11 cellular contexts compared by ENCODE assay signal in genomic region chr1:15788624-15789301, GRCh38. TPM values are rescaled to one million over a fixed set of nuclear protein-coding genes. Genes with fewer than 3 reads are reported as not detected.
A peak's percentile ranks its signal among the peaks of the same experiment; 100 is the strongest.
DNase-seq lines count a peak whose midpoint lies in the region; ATAC-seq, FAIRE-seq and TF ChIP-seq lines count a peak whose summit lies in the region.
"Had no signal": no experiment of that assay in that cellular context is flagged by ENCODE, and none has a peak within 500 bp of the region (broad histone marks: within the 10 kb centered on the region; RNA-seq: fewer than 3 reads in every experiment).

No MANE protein-coding gene starts in this region.

- peaks cover 2 to 6% (median 4%) of the 10 kb centered on the region in 7 donors for H3K4me1 Mint-ChIP-seq in naive thymus-derived CD4-positive, alpha-beta T cell

- 17% methylated on average over 13 of the region's 13 CpGs for WGBS in GM12878 (ENCODE audit: insufficient coverage, insufficient replicate concordance, low lambda C conversion rate, missing lambda C conversion rate)

- TF ChIP-seq RAD21 in GM12878 (IDR thresholded peaks at IDR 0.05; ENCODE audit: insufficient read depth, low read depth, low read length) = no peak

- in situ Hi-C loops in GM12878 (cut with MboI) = no loop called here

- no peak for TF ChIP-seq POLR2A in GM12878 (IDR thresholded peaks at IDR 0.05; ENCODE audit: low read depth, low read length)

- no peak for TF ChIP-seq CTCF in GM12878 (IDR thresholded peaks at IDR 0.05 in 2 of 3, conservative IDR thresholded peaks at IDR 0.05 in 1 of 3; ENCODE audit: control insufficient read depth in 2 of 3, extremely low read depth in 1 of 3, insufficient read depth in 1 of 3, low read depth in 3 of 3, low read length in 3 of 3)

- H3K9me3 ChIP-seq in GM12878 (replicated peaks; ENCODE audit: control insufficient read depth, insufficient read depth, low read length) = no peaks in the 10 kb centered on the region
- H3K9me3 ChIP-seq in naive thymus-derived CD4-positive, alpha-beta T cell (ENCODE audit: control insufficient read depth in 2 of 3, low read length in 3 of 3) = no peaks in the 10 kb centered on the region

- intact Hi-C loops in GM12878 (cut with micrococcal nuclease; ENCODE audit: unreplicated experiment) = no loop called here
- intact Hi-C loops in naive thymus-derived CD4-positive, alpha-beta T cell (cut with micrococcal nuclease) = no loop called here

- ATAC-seq in GM12878 = peak; percentile 34; the same call in 2 of the 3 replicates
- peak; percentile 70 for ATAC-seq in naive thymus-derived CD4-positive, alpha-beta T cell

- H3K9me3 Mint-ChIP-seq in naive thymus-derived CD4-positive, alpha-beta T cell = no peaks in the 10 kb centered on the region
- H3K9me3 Mint-ChIP-seq: activated B cell treated with CpG ODN at 0.5 μM for 24 hours had no signal

- H3K79me2 ChIP-seq in GM12878 (ENCODE audit: control insufficient read depth, insufficient read depth, low read length) = no peaks in the 10 kb centered on the region

- TF ChIP-seq EP300 in GM12878 (IDR thresholded peaks at IDR 0.05; ENCODE audit: borderline replicate concordance in 1 of 2, control insufficient read depth in 1 of 2, low read depth in 2 of 2, low read length in 2 of 2) = no peak

- RAD21 ChIA-PET in GM12878 (lab: Charles Lee; ENCODE audit: unreplicated experiment) = interaction anchor here (1.3 kb wide), 1 partner anchor 23 kb away, joined by 3 read pairs; no protein-coding TSS in a partner anchor

- CTCF ChIA-PET in GM12878 (lab: Yijun Ruan, JAX) = interaction anchor here (0.6 to 0.9 kb wide), 3 partner anchors 10 to 264 kb away, joined by 3 read pairs; no protein-coding TSS in a partner anchor
- CTCF ChIA-PET in naive thymus-derived CD4-positive, alpha-beta T cell (lab: Charles Lee) = no interaction called here

- H3K27me3 ChIP-seq in GM12878 (replicated peaks in 1 of 2; ENCODE audit: control insufficient read depth in 2 of 2, insufficient read depth in 2 of 2, low read length in 1 of 2) = no peaks in the 10 kb centered on the region; a peak in 1 of 4 replicates
- no peaks in the 10 kb centered on the region for H3K27me3 ChIP-seq in naive thymus-derived CD4-positive, alpha-beta T cell (ENCODE audit: control insufficient read depth in 2 of 2, insufficient read depth in 2 of 2, low read length in 2 of 2)
- H3K27me3 ChIP-seq: cardiac muscle cell had no signal

- peaks cover 5% of the 10 kb centered on the region for H3K4me1 ChIP-seq in GM12878 (ENCODE audit: control insufficient read depth, insufficient read depth, low read length)
- H3K4me1 ChIP-seq in naive thymus-derived CD4-positive, alpha-beta T cell (ENCODE audit: control insufficient read depth in 2 of 2, insufficient read depth in 2 of 2, low read length in 2 of 2) = no peaks in the 10 kb centered on the region

- no peak overlapping the region for H3K9ac ChIP-seq in GM12878 (ENCODE audit: control insufficient read depth, insufficient read depth, low read length)

- H4K20me1 ChIP-seq in GM12878 (ENCODE audit: control insufficient read depth, insufficient read depth) = no peaks in the 10 kb centered on the region

- BruUV-seq in GM12878 (replicated peaks; lab: Mats Ljungman, UMichigan) = no TSS peak

- H3K27ac ChIP-seq in GM12878 (ENCODE audit: control insufficient read depth, insufficient read depth) = no peak overlapping the region
- H3K27ac ChIP-seq in naive thymus-derived CD4-positive, alpha-beta T cell (ENCODE audit: low read depth, low read length) = no peak overlapping the region
- H3K27ac ChIP-seq: cardiac muscle cell, HL-60 had no signal

- no peak for FAIRE-seq in GM12878 (lab: Jason Lieb, UNC)

- no peaks in the 10 kb centered on the region for H3K36me3 Mint-ChIP-seq in naive thymus-derived CD4-positive, alpha-beta T cell

- POLR2A ChIA-PET in GM12878 (lab: Charles Lee) = interaction anchor here (0.5 to 0.6 kb wide), 2 partner anchors 178 to 197 kb away, joined by 3 to 4 read pairs; no protein-coding TSS in a partner anchor
- POLR2A ChIA-PET in naive thymus-derived CD4-positive, alpha-beta T cell (lab: Charles Lee) = interaction anchor here (0.6 kb wide), 2 partner anchors 188 to 655 kb away, joined by 3 read pairs; no protein-coding TSS in a partner anchor

- SMC1A ChIA-PET in GM12878 (lab: Charles Lee; ENCODE audit: uncharacterized antibody, unreplicated experiment) = interaction anchor here (0.9 to 1.8 kb wide), 2 partner anchors 92 to 218 kb away, joined by 3 to 8 read pairs; no protein-coding TSS in a partner anchor

- peak overlapping the region; percentile 56 for H2AFZ ChIP-seq in GM12878 (ENCODE audit: control insufficient read depth, low read depth, low read length)

- no peak overlapping the region; the same call in 1 of the 2 replicates for H3K4me2 ChIP-seq in GM12878 (ENCODE audit: control insufficient read depth, insufficient read depth)

- H3K27me3 Mint-ChIP-seq in naive thymus-derived CD4-positive, alpha-beta T cell = peaks cover 0 to 14% (median 4%) of the 10 kb centered on the region in 5 donors

- H3K4me3 ChIP-seq in GM12878 = no peak overlapping the region
- H3K4me3 ChIP-seq in naive thymus-derived CD4-positive, alpha-beta T cell (ENCODE audit: low read length) = no peak overlapping the region
- H3K4me3 ChIP-seq: cardiac muscle cell had no signal

- H3K4me3 Mint-ChIP-seq in naive thymus-derived CD4-positive, alpha-beta T cell = no peak overlapping the region
- H3K4me3 Mint-ChIP-seq: activated B cell treated with CpG ODN at 0.5 μM for 24 hours had no signal

- peak overlapping the region in 1 of 9 donors; percentile 26 for H3K27ac Mint-ChIP-seq in naive thymus-derived CD4-positive, alpha-beta T cell
- H3K27ac Mint-ChIP-seq: activated B cell treated with CpG ODN at 0.5 μM for 24 hours had no signal

- DNase-seq in HPDE6-E6E7 (ENCODE audit: extremely low spot score) = peak; percentile 67
- DNase-seq in GM12878 (ENCODE audit: low read depth, low spot score) = no peak
- DNase-seq in naive thymus-derived CD4-positive, alpha-beta T cell = no peak
- no peak for DNase-seq in activated gamma-delta T cell (lab: John Stamatoyannopoulos, UW)
- no peak for DNase-seq in DMS114 treated with DMSO at 0.1 percent for 48 hours (lab: John Stamatoyannopoulos, UW; ENCODE audit: unreplicated experiment)
- DNase-seq in activated naive CD4-positive, alpha-beta T cell treated with anti-CD3 and anti-CD28 coated beads, Interleukin-2, amount 50 U/mL, for 16 hours = no peak
- DNase-seq: activated B cell treated with CpG ODN at 0.5 μM for 24 hours, left cardiac atrium had no signal

- no peaks in the 10 kb centered on the region for H3K36me3 ChIP-seq in GM12878 (ENCODE audit: control insufficient read depth in 2 of 2, insufficient read depth in 2 of 2, low read length in 1 of 2)
- no peaks in the 10 kb centered on the region for H3K36me3 ChIP-seq in naive thymus-derived CD4-positive, alpha-beta T cell (ENCODE audit: control insufficient read depth in 2 of 3, insufficient read depth in 3 of 3, low read length in 3 of 3)

RNA-seq across cellular contexts. Expression of gene UQCRHL, which starts 18.7 kb away (rescaled TPM):
- 0.49 and 0.84 TPM in 2 replicates for total RNA-seq in GM12878 (2013; cell fraction: nucleolus; rRNA removed)
- total RNA-seq in GM12878 (2014; rRNA removed) (7.7 and 9.8 TPM in 2 replicates), GM12878 (2014; rRNA removed; fragmentation: Illumina TruSeq; extraction: Trizol) (5.9 TPM in 2 replicates), GM12878 (2021) (1.4 and 2.0 TPM in 2 replicates)
- polyA plus RNA-seq in GM12878 (2011; ENCODE audit: low read depth) = 3.0 TPM
- polyA plus RNA-seq in GM12878 (2011; rRNA removed) (17.3 and 49.9 TPM in 2 replicates), GM12878 (2014; fragmentation: Illumina TruSeq; extraction: Trizol) (3.3 and 5.4 TPM in 2 replicates), GM12878 (2014; fragmentation: Nextera tagmentation; extraction: Ambion mirVana) (1 to 10 TPM; 6.7 to 7.5 TPM), GM12878 (2014; rRNA removed) (5.6 and 9.5 TPM in 2 replicates), GM12878 (2016; fragmentation: Nextera tagmentation; extraction: Ambion mirVana) (1 to 10 TPM; 1.9 to 2.3 TPM)
- polyA plus RNA-seq in GM12878 (2011; cell fraction: cytosol; rRNA removed) = 3.8 and 3.9 TPM in 2 replicates
- polyA plus RNA-seq in GM12878 (2011; cell fraction: nucleus; rRNA removed) = 1.8 and 1.9 TPM in 2 replicates
- polyA plus RNA-seq in GM12878 (2012) = 4.4 and 6.2 TPM in 2 replicates
- polyA minus RNA-seq in GM12878 (2011; rRNA and poly(A)+ RNA removed) = 1.2 and 1.3 TPM in 2 replicates
- 3.8 and 4.1 TPM in 2 replicates for polyA minus RNA-seq in GM12878 (2011; cell fraction: cytosol; rRNA and poly(A)+ RNA removed)
- 0.12 and 0.19 TPM in 2 replicates for polyA minus RNA-seq in GM12878 (2011; cell fraction: nucleus; rRNA and poly(A)+ RNA removed)
- total RNA-seq in naive thymus-derived CD4-positive, alpha-beta T cell = 1 to 10 TPM in 3 of 5 experiments, under 1 TPM in 2; 0.69 to 1.9 (median 1.4) TPM
- polyA plus RNA-seq in naive thymus-derived CD4-positive, alpha-beta T cell = 1 to 10 TPM in 1 of 2 donors, under 1 TPM in 1; 0.43 to 1.1 TPM

RNA-seq across cellular contexts. Expression of gene FBLIM1, which starts 30.2 kb away (rescaled TPM):
- total RNA-seq in GM12878 (2013; cell fraction: nucleolus; rRNA removed) = not detected in 2 replicates
- total RNA-seq in GM12878 (2014; rRNA removed) (not detected in 2 replicates), GM12878 (2014; rRNA removed; fragmentation: Illumina TruSeq; extraction: Trizol) (not detected in 2 replicates), GM12878 (2021) (0.13 and 0.53 TPM in 2 replicates)
- not detected for polyA plus RNA-seq in GM12878 (2011; ENCODE audit: low read depth)
- polyA plus RNA-seq in GM12878 (2011; rRNA removed) (0.03 TPM in 1 of 2 replicates, not detected in the other), GM12878 (2014; fragmentation: Illumina TruSeq; extraction: Trizol) (not detected in 2 replicates), GM12878 (2014; fragmentation: Nextera tagmentation; extraction: Ambion mirVana) (not detected), GM12878 (2014; rRNA removed) (not detected in 2 replicates), GM12878 (2016; fragmentation: Nextera tagmentation; extraction: Ambion mirVana) (not detected)
- 0.03 TPM in 1 of 2 replicates, not detected in the other for polyA plus RNA-seq in GM12878 (2011; cell fraction: cytosol; rRNA removed)
- polyA plus RNA-seq in GM12878 (2011; cell fraction: nucleus; rRNA removed) = not detected in 2 replicates
- polyA plus RNA-seq in GM12878 (2012) = not detected in 2 replicates
- polyA minus RNA-seq in GM12878 (2011; rRNA and poly(A)+ RNA removed) = not detected in 2 replicates
- polyA minus RNA-seq in GM12878 (2011; cell fraction: cytosol; rRNA and poly(A)+ RNA removed) = not detected in 2 replicates
- polyA minus RNA-seq in GM12878 (2011; cell fraction: nucleus; rRNA and poly(A)+ RNA removed) = not detected in 2 replicates
- total RNA-seq in naive thymus-derived CD4-positive, alpha-beta T cell = under 1 TPM in 2 of 5 experiments, not detected in 3; 0.27 to 0.54 TPM
- under 1 TPM in 1 of 2 donors, not detected in 1; 0.41 TPM for polyA plus RNA-seq in naive thymus-derived CD4-positive, alpha-beta T cell
- total RNA-seq: activated B cell treated with CpG ODN at 0.5 μM for 24 hours had no signal

RNA-seq across cellular contexts. Expression of gene TMEM82, which starts 46.5 kb away (rescaled TPM):
- total RNA-seq in GM12878 (2013; cell fraction: nucleolus; rRNA removed) = not detected in 2 replicates
- total RNA-seq in GM12878 (2014; rRNA removed) = not detected in 2 replicates
- not detected in 2 replicates for total RNA-seq in GM12878 (2014; rRNA removed; fragmentation: Illumina TruSeq; extraction: Trizol)
- not detected in 2 replicates for total RNA-seq in GM12878 (2021)
- not detected for polyA plus RNA-seq in GM12878 (2011; ENCODE audit: low read depth)
- not detected in 2 replicates for polyA plus RNA-seq in GM12878 (2011; rRNA removed)
- polyA plus RNA-seq in GM12878 (2011; cell fraction: cytosol; rRNA removed) = not detected in 2 replicates
- not detected in 2 replicates for polyA plus RNA-seq in GM12878 (2011; cell fraction: nucleus; rRNA removed)
- not detected in 2 replicates for polyA plus RNA-seq in GM12878 (2012)
- polyA plus RNA-seq in GM12878 (2014; fragmentation: Illumina TruSeq; extraction: Trizol) = not detected in 2 replicates
- not detected for polyA plus RNA-seq in GM12878 (2014; fragmentation: Nextera tagmentation; extraction: Ambion mirVana)
- polyA plus RNA-seq in GM12878 (2014; rRNA removed) = not detected in 2 replicates
- polyA plus RNA-seq in GM12878 (2016; fragmentation: Nextera tagmentation; extraction: Ambion mirVana) = not detected
- polyA minus RNA-seq in GM12878 (2011; rRNA and poly(A)+ RNA removed) = not detected in 2 replicates
- polyA minus RNA-seq in GM12878 (2011; cell fraction: cytosol; rRNA and poly(A)+ RNA removed) = not detected in 2 replicates
- not detected in 2 replicates for polyA minus RNA-seq in GM12878 (2011; cell fraction: nucleus; rRNA and poly(A)+ RNA removed)
- not detected for total RNA-seq in naive thymus-derived CD4-positive, alpha-beta T cell
- not detected for polyA plus RNA-seq in naive thymus-derived CD4-positive, alpha-beta T cell
- total RNA-seq: activated B cell treated with CpG ODN at 0.5 μM for 24 hours, left cardiac atrium, NCI-H460 had no signal
- polyA plus RNA-seq: cardiac muscle cell had no signal

RNA-seq across cellular contexts. Expression of gene SLC25A34, which starts 52.7 kb away (rescaled TPM):
- 0.40 and 0.54 TPM in 2 replicates for total RNA-seq in GM12878 (2013; cell fraction: nucleolus; rRNA removed)
- total RNA-seq in GM12878 (2014; rRNA removed) (0.34 and 0.82 TPM in 2 replicates), GM12878 (2014; rRNA removed; fragmentation: Illumina TruSeq; extraction: Trizol) (0.28 and 0.45 TPM in 2 replicates), GM12878 (2021) (0.69 and 0.90 TPM in 2 replicates)
- polyA plus RNA-seq in GM12878 (2011; ENCODE audit: low read depth) = 0.14 TPM
- polyA plus RNA-seq in GM12878 (2011; rRNA removed) (0.10 and 0.30 TPM in 2 replicates), GM12878 (2014; fragmentation: Illumina TruSeq; extraction: Trizol) (0.35 and 0.48 TPM in 2 replicates), GM12878 (2014; fragmentation: Nextera tagmentation; extraction: Ambion mirVana) (under 1 TPM; 0.02 to 0.13 TPM), GM12878 (2014; rRNA removed) (1.6 and 2.0 TPM in 2 replicates), GM12878 (2016; fragmentation: Nextera tagmentation; extraction: Ambion mirVana) (under 1 TPM; 0.05 to 0.50 TPM)
- polyA plus RNA-seq in GM12878 (2011; cell fraction: cytosol; rRNA removed) = 0.28 and 0.38 TPM in 2 replicates
- 0.97 and 1.1 TPM in 2 replicates for polyA plus RNA-seq in GM12878 (2011; cell fraction: nucleus; rRNA removed)
- polyA plus RNA-seq in GM12878 (2012) = 0.32 and 0.38 TPM in 2 replicates
- 0.15 and 0.57 TPM in 2 replicates for polyA minus RNA-seq in GM12878 (2011; rRNA and poly(A)+ RNA removed)
- not detected in 2 replicates for polyA minus RNA-seq in GM12878 (2011; cell fraction: cytosol; rRNA and poly(A)+ RNA removed)
- polyA minus RNA-seq in GM12878 (2011; cell fraction: nucleus; rRNA and poly(A)+ RNA removed) = 0.48 and 0.77 TPM in 2 replicates
- 1 to 10 TPM; 1.5 to 4.6 (median 2.1) TPM for total RNA-seq in naive thymus-derived CD4-positive, alpha-beta T cell
- polyA plus RNA-seq in naive thymus-derived CD4-positive, alpha-beta T cell = under 1 TPM in 1 of 2 donors, not detected in 1; 0.08 TPM

RNA-seq across cellular contexts. Expression of gene SPEN, which starts 58.7 kb away (rescaled TPM):
- total RNA-seq in GM12878 (2013; cell fraction: nucleolus; rRNA removed) = 170 and 175 TPM in 2 replicates
- total RNA-seq in GM12878 (2014; rRNA removed) (18.9 and 20.9 TPM in 2 replicates), GM12878 (2014; rRNA removed; fragmentation: Illumina TruSeq; extraction: Trizol) (16.5 and 18.2 TPM in 2 replicates), GM12878 (2021) (57.5 and 58.7 TPM in 2 replicates)
- polyA plus RNA-seq in GM12878 (2011; ENCODE audit: low read depth) = 13.6 TPM
- polyA plus RNA-seq in GM12878 (2011; rRNA removed) (6.1 and 6.7 TPM in 2 replicates), GM12878 (2014; fragmentation: Illumina TruSeq; extraction: Trizol) (45.0 and 58.7 TPM in 2 replicates), GM12878 (2014; fragmentation: Nextera tagmentation; extraction: Ambion mirVana) (10 to 100 TPM in 1 of 2 experiments, 1 to 10 TPM in 1; 5.2 to 12.9 TPM), GM12878 (2014; rRNA removed) (28.4 and 34.9 TPM in 2 replicates), GM12878 (2016; fragmentation: Nextera tagmentation; extraction: Ambion mirVana) (10 to 100 TPM; 21.3 to 36.2 TPM)
- 8.3 and 12.2 TPM in 2 replicates for polyA plus RNA-seq in GM12878 (2011; cell fraction: cytosol; rRNA removed)
- polyA plus RNA-seq in GM12878 (2011; cell fraction: nucleus; rRNA removed) = 27.8 and 41.7 TPM in 2 replicates
- 34.0 and 40.1 TPM in 2 replicates for polyA plus RNA-seq in GM12878 (2012)
- 29.4 and 33.6 TPM in 2 replicates for polyA minus RNA-seq in GM12878 (2011; rRNA and poly(A)+ RNA removed)
- polyA minus RNA-seq in GM12878 (2011; cell fraction: cytosol; rRNA and poly(A)+ RNA removed) = 21.8 and 24.4 TPM in 2 replicates
- polyA minus RNA-seq in GM12878 (2011; cell fraction: nucleus; rRNA and poly(A)+ RNA removed) = 18.4 and 37.1 TPM in 2 replicates
- 10 to 100 TPM; 72.1 to 92.1 (median 82.9) TPM for total RNA-seq in naive thymus-derived CD4-positive, alpha-beta T cell
- polyA plus RNA-seq in naive thymus-derived CD4-positive, alpha-beta T cell = 10 to 100 TPM; 10.1 to 46.7 TPM
